In genomic region chr19:14375582-14376291, GRCh38 we compare ENCODE assay signal across 9 cellular contexts. TPM values are rescaled to one million over a fixed set of nuclear protein-coding genes. Genes with fewer than 3 reads are reported as not detected.
A peak's percentile ranks its signal among the peaks of the same experiment; 100 is the strongest.
DNase-seq lines count a peak whose midpoint lies in the region; ATAC-seq and TF ChIP-seq lines count a peak whose summit lies in the region.
"Had no signal": no experiment of that assay in that cellular context is flagged by ENCODE, and none has a peak within 500 bp of the region (broad histone marks: within the 10 kb centered on the region; RNA-seq: fewer than 3 reads in every experiment).

No MANE protein-coding gene starts in this region.

- H3K27ac ChIP-seq in cingulate gyrus (ENCODE audit: low read depth, low read length) (peak overlapping the region; percentile 19), mesodermal cell (ENCODE audit: low read depth, low read length, severe bottlenecking) (peak overlapping the region; percentile 23), vagina (peak overlapping the region; percentile 89)
- H3K27ac ChIP-seq: SJSA1 had no signal

- peak; percentile 37 for DNase-seq in activated naive CD4-positive, alpha-beta T cell treated with anti-CD3 and anti-CD28 coated beads, Interleukin-2, amount 10 ng/mL, durations not matched to agents 7 days and 5 days
- no peak for DNase-seq in activated naive CD4-positive, alpha-beta T cell (lab: John Stamatoyannopoulos, UW)
- DNase-seq in vagina (ENCODE audit: extremely low spot score in 2 of 2) (no peak), KG1 (lab: John Stamatoyannopoulos, UW) (no peak)
- DNase-seq in stimulated activated CD4-positive, alpha-beta T cell treated with anti-CD3 and anti-CD28 coated beads, Interleukin-4, amount 100 ng/mL, for 4 hours = no peak

- ATAC-seq in GM19328 (IDR thresholded peaks at IDR 0.05; ENCODE audit: unreplicated experiment) = no peak

- H3K36me3 ChIP-seq in mesodermal cell (ENCODE audit: control insufficient read depth, insufficient read depth, low read length) = no peaks in the 10 kb centered on the region
- H3K36me3 ChIP-seq in vagina = no peaks in the 10 kb centered on the region
- H3K36me3 ChIP-seq: SJSA1 had no signal

- no peaks in the 10 kb centered on the region for H3K9me3 ChIP-seq in mesodermal cell (ENCODE audit: control insufficient read depth, low read length)
- H3K9me3 ChIP-seq in vagina = no peaks in the 10 kb centered on the region
- H3K9me3 ChIP-seq: SJSA1 had no signal

- 81 to 87% methylated on average over 14 to 17 of the region's 17 CpGs for WGBS in mesodermal cell (ENCODE audit: insufficient coverage in 2 of 2), 2 experiments

- H3K4me1 Mint-ChIP-seq in activated naive CD4-positive, alpha-beta T cell treated with anti-CD3 and anti-CD28 coated beads, Interleukin-2, amount 10 ng/mL, durations not matched to agents 7 days and 5 days = peaks cover 77% of the 10 kb centered on the region

- TF ChIP-seq CTCF in vagina (IDR thresholded peaks at IDR 0.05) = no peak

- intact Hi-C loops in vagina (cut with DNase I) = no loop called here

- no peaks in the 10 kb centered on the region for H3K36me3 Mint-ChIP-seq in activated naive CD4-positive, alpha-beta T cell treated with anti-CD3 and anti-CD28 coated beads, Interleukin-2, amount 10 ng/mL, durations not matched to agents 7 days and 5 days

- H3K27me3 ChIP-seq in vagina = no peaks in the 10 kb centered on the region
- H3K27me3 ChIP-seq: SJSA1 had no signal

- peak overlapping the region; percentile 50 for H3K4me3 Mint-ChIP-seq in activated naive CD4-positive, alpha-beta T cell treated with anti-CD3 and anti-CD28 coated beads, Interleukin-2, amount 10 ng/mL, durations not matched to agents 7 days and 5 days

- H3K9me3 Mint-ChIP-seq in activated naive CD4-positive, alpha-beta T cell treated with anti-CD3 and anti-CD28 coated beads, Interleukin-2, amount 10 ng/mL, durations not matched to agents 7 days and 5 days = no peaks in the 10 kb centered on the region

- peak overlapping the region; percentile 98 for H3K27ac Mint-ChIP-seq in activated naive CD4-positive, alpha-beta T cell treated with anti-CD3 and anti-CD28 coated beads, Interleukin-2, amount 10 ng/mL, durations not matched to agents 7 days and 5 days

- H3K4me3 ChIP-seq in mesodermal cell (ENCODE audit: extremely low read depth, insufficient read depth, low read length, poor library complexity, severe bottlenecking) (no peak overlapping the region), vagina (no peak overlapping the region)
- H3K4me3 ChIP-seq: SJSA1 had no signal

- H3K27me3 Mint-ChIP-seq in activated naive CD4-positive, alpha-beta T cell treated with anti-CD3 and anti-CD28 coated beads, Interleukin-2, amount 10 ng/mL, durations not matched to agents 7 days and 5 days = no peaks in the 10 kb centered on the region

- CTCF ChIA-PET in activated naive CD4-positive, alpha-beta T cell treated with anti-CD3 and anti-CD28 coated beads, Interleukin-2, amount 10 ng/mL, durations not matched to agents 7 days and 5 days (lab: Charles Lee) = interaction anchor here (0.6 to 1.0 kb wide), 3 partner anchors 14 to 53 kb away, joined by 3 to 4 read pairs (median 3); no protein-coding TSS in a partner anchor

- H3K4me1 ChIP-seq in mesodermal cell (ENCODE audit: control insufficient read depth, insufficient read depth, low read length, poor library complexity, severe bottlenecking) (peaks cover 20% of the 10 kb centered on the region), vagina (peaks cover 38% of the 10 kb centered on the region)

- TF ChIP-seq POLR2A in vagina (IDR thresholded peaks at IDR 0.05) = no peak

RNA-seq across cellular contexts. Expression of gene ADGRE5, which starts 5.5 kb away (rescaled TPM):
- 18.4 TPM for polyA plus RNA-seq in mesodermal cell (2013, experiment 1 of 2)
- polyA plus RNA-seq in mesodermal cell (2013, experiment 2 of 2) = 15.9 TPM
- total RNA-seq in vagina = 43.5 TPM

RNA-seq across cellular contexts. Expression of gene DDX39A, which starts 43.4 kb away (rescaled TPM):
- polyA plus RNA-seq in mesodermal cell (2013, experiment 1 of 2) = 50.4 TPM
- polyA plus RNA-seq in mesodermal cell (2013, experiment 2 of 2) = 46.8 TPM
- 81.8 TPM for total RNA-seq in vagina

RNA-seq across cellular contexts. Expression of gene PKN1, which starts 57.4 kb away (rescaled TPM):
- 81.2 TPM for polyA plus RNA-seq in mesodermal cell (2013, experiment 1 of 2)
- polyA plus RNA-seq in mesodermal cell (2013, experiment 2 of 2) = 67.1 TPM
- 72.7 TPM for total RNA-seq in vagina

Comparison
In these comparisons a context has a peak if more than half of its experiments do, and no peak if none do; other contexts are left out.
1. H3K27ac ChIP-seq: peak in every context shown above with its lines; median percentile 89 in vagina; 23 in mesodermal cell; 19 in cingulate gyrus.